In genomic region chr16:79003026-79003617, GRCh38 we compare ENCODE assay signal across 34 cellular contexts.
"Had no signal": no experiment of that assay in that cellular context is flagged by ENCODE, and none has a peak within 500 bp of the region (broad histone marks: within the 10 kb centered on the region; RNA-seq: fewer than 3 reads in every experiment).

No MANE protein-coding gene starts in this region.

- H3K4me1 ChIP-seq: Peyer's patch had no signal

- H3K9me3 ChIP-seq: Peyer's patch had no signal

- H3K4me3 ChIP-seq: cardiac muscle cell, Peyer's patch had no signal

- H3K27me3 ChIP-seq: brain microvascular endothelial cell, cardiac muscle cell, Peyer's patch had no signal

- H3K27ac ChIP-seq: brain microvascular endothelial cell, cardiac muscle cell, Peyer's patch, VCaP had no signal

- H3K36me3 ChIP-seq: brain microvascular endothelial cell, cardiac muscle cell, Peyer's patch had no signal

- DNase-seq: activated B cell treated with CpG ODN at 0.5 μM for 24 hours; activated CD4-positive, alpha-beta T cell treated with anti-CD3 and anti-CD28 coated beads for 48 hours; activated CD4-positive, CD25-positive, alpha-beta regulatory T cell treated with anti-CD3 and anti-CD28 coated beads, Interleukin-2, amount 50 U/mL, for 72 hours; activated CD8-positive, alpha-beta T cell treated with anti-CD3 and anti-CD28 coated beads for 36 hours; activated effector memory CD4-positive, alpha-beta T cell treated with anti-CD3 and anti-CD28 coated beads, Interleukin-2, amount 50 U/mL, for 16 hours; activated naive CD4-positive, alpha-beta T cell; activated naive CD4-positive, alpha-beta T cell treated with anti-CD3 and anti-CD28 coated beads, Interleukin-2, amount 50 U/mL, for 16 hours; activated naive CD8-positive, alpha-beta T cell treated with anti-CD3 and anti-CD28 coated beads for 36 hours; activated T-cell treated with anti-CD3 and anti-CD28 coated beads, Interleukin-2, amount 50 U/mL, for 1 hour; activated T-cell treated with anti-CD3 and anti-CD28 coated beads, Interleukin-2, amount 50 U/mL, for 72 hours; amniotic stem cell; aorta; brain microvascular endothelial cell; Kasumi-1; KG1; MM.1S; MV-4-11; NCI-H1092; NCI-H1436 treated with DMSO at 0.1 percent for 48 hours; NCI-H1694 treated with DMSO at 0.1 percent for 48 hours; NCI-H2029; NCI-H2107; NCI-H2171; NCI-H524; NCI-H69; PC-3; Peyer's patch; RPMI8226; SHP77 treated with DMSO at 0.1 percent for 48 hours; T-cell; T-helper 2 cell; T-helper 9 cell had no signal
